Comparison of ENCODE assay signal across 8 cellular contexts in the genomic region with DNA sequence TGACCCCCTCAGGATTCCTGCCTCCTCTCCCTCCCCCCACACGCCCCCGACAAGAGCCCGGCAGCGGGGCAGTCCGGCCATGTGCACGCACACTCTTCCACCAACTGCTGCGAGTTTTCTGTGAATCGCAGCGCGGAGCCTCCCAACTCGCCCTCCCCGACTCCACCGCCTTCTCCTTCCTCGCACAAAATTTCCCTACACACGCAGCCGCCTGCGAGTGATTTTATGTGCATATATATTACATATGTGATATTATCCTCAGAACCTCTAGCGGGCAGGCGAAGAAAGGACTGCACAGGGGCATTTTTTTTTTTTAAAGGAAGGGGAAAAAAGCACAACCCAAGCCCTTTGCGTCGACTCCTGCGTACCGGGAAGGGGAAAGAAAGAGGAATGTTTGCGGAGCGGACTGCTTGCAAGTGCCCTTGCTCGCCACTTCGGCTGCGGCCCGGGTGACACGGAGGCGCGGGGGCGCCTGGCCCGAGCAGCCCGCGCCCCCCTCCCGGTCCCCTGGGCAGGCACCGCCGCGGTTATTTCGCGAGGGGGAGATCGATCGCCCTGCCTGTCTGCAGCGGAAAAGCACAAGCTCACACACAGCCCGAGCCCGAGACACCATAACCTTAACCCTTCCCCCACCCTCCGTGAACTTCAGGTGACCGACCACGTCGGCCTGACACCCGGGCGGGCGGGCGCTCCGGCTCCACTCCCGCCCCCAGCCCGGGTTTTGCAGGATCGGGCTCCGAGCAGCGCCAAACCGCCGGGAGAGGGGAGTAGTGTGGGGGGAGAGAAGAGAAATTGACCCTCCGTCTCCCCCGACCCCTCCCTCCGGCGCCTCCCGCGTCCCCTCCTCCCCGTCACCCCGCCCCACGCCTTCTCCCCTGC. TPM values are rescaled to one million over a fixed set of nuclear protein-coding genes. Genes with fewer than 3 reads are reported as not detected.
DNase-seq lines count a peak whose midpoint lies in the region; ATAC-seq lines count a peak whose summit lies in the region.

No MANE protein-coding gene starts in this region.

- H4K8ac ChIP-seq in mesenchymal stem cell (ENCODE audit: low read length), result peak overlapping the region; percentile 85

- H3K23ac ChIP-seq in mesenchymal stem cell (ENCODE audit: low read length in 2 of 2), result peak overlapping the region in 1 of 2 experiments; percentile 93

- H2BK5ac ChIP-seq in mesenchymal stem cell (ENCODE audit: low read depth, low read length, poor library complexity, severe bottlenecking), result peak overlapping the region; percentile 82

- peak; percentile 45 for ATAC-seq in GM18520 (IDR thresholded peaks at IDR 0.05; ENCODE audit: unreplicated experiment)
- ATAC-seq in HG03064 (IDR thresholded peaks at IDR 0.05; ENCODE audit: low read depth, unreplicated experiment), result peak; percentile 33
- peak; percentile 64 for ATAC-seq in effector memory CD8-positive, alpha-beta T cell (replicated peaks)

- H2BK120ac ChIP-seq in mesenchymal stem cell (ENCODE audit: low read depth, low read length), result peak overlapping the region; percentile 98

- peaks cover 28 to 47% of the 10 kb centered on the region in 2 donors for H3K4me1 Mint-ChIP-seq in effector memory CD8-positive, alpha-beta T cell (ENCODE audit: low read depth in 2 of 2)

- no peaks in the 10 kb centered on the region for H3K9me3 Mint-ChIP-seq in effector memory CD8-positive, alpha-beta T cell

- H3K27ac Mint-ChIP-seq in effector memory CD8-positive, alpha-beta T cell, result peak overlapping the region; percentile 94 to 96

- H3K36me3 ChIP-seq in mesenchymal stem cell (ENCODE audit: control insufficient read depth in 1 of 2, insufficient read depth in 2 of 2, low read depth in 1 of 2, low read length in 2 of 2), result no peaks in the 10 kb centered on the region

- H4K91ac ChIP-seq in mesenchymal stem cell (ENCODE audit: low read length), result peak overlapping the region; percentile 89

- peaks cover 3% of the 10 kb centered on the region for H3K4me1 ChIP-seq in mesenchymal stem cell (ENCODE audit: control insufficient read depth, insufficient read depth, low read depth, low read length)

- no peaks in the 10 kb centered on the region for H3K27me3 ChIP-seq in mesenchymal stem cell (ENCODE audit: control insufficient read depth in 1 of 2, insufficient read depth in 1 of 2, low read length in 2 of 2)

- H2BK12ac ChIP-seq in mesenchymal stem cell (ENCODE audit: low read length in 2 of 2), result peak overlapping the region in 1 of 2 experiments; percentile 66

- no peaks in the 10 kb centered on the region for H3K27me3 Mint-ChIP-seq in effector memory CD8-positive, alpha-beta T cell

- 0% methylated on average over 16 of the region's 72 CpGs for WGBS in mesenchymal stem cell

- no peaks in the 10 kb centered on the region for H3K9me3 ChIP-seq in mesenchymal stem cell (ENCODE audit: control insufficient read depth, low read length)

- peak overlapping the region; percentile 26 for H2AK5ac ChIP-seq in mesenchymal stem cell (ENCODE audit: low read length, severe bottlenecking)

- peak overlapping the region; percentile 89 for H2BK15ac ChIP-seq in mesenchymal stem cell (ENCODE audit: low read depth, poor library complexity, severe bottlenecking)

- H2AFZ ChIP-seq in mesenchymal stem cell (ENCODE audit: low read depth, low read length), result no peak overlapping the region

- peak overlapping the region; percentile 81 to 94 for H3K4ac ChIP-seq in mesenchymal stem cell (ENCODE audit: low read depth in 1 of 2, low read length in 2 of 2)

- DNase-seq in AG08396 (ENCODE audit: low spot score) (peak; percentile 74), NCI-H446 (lab: John Stamatoyannopoulos, UW) (peak; percentile 48 to 66), mesenchymal stem cell (peak; percentile 85)
- peak; percentile 26 to 44 for DNase-seq in activated CD8-positive, alpha-beta memory T cell treated with anti-CD3 and anti-CD28 coated beads for 1 hour (ENCODE audit: extremely low read depth in 1 of 2, low read depth in 1 of 2)
- DNase-seq in effector memory CD8-positive, alpha-beta T cell, result peak; percentile 61 to 66 (median 62)
- peak; percentile 20 for DNase-seq in stimulated activated CD8-positive, alpha-beta memory T cell treated with anti-CD3 and anti-CD28 coated beads, Interleukin-15, amount 100 ng/mL, for 24 hours (ENCODE audit: low read depth)

- H3K9ac ChIP-seq in mesenchymal stem cell (ENCODE audit: low read length), result peak overlapping the region; percentile 91

- peak overlapping the region; percentile 94 to 99 for H3K4me3 Mint-ChIP-seq in effector memory CD8-positive, alpha-beta T cell

- H3K27ac ChIP-seq in mesenchymal stem cell (ENCODE audit: low read length, poor library complexity, severe bottlenecking), result peak overlapping the region; percentile 93

- H3K79me1 ChIP-seq in mesenchymal stem cell (replicated peaks; ENCODE audit: low read length, poor library complexity, severe bottlenecking), result peaks cover 5% of the 10 kb centered on the region

- peak overlapping the region in 1 of 2 experiments; percentile 98 for H3K14ac ChIP-seq in mesenchymal stem cell (ENCODE audit: low read length in 2 of 2)

- H3K4me3 ChIP-seq in mesenchymal stem cell (ENCODE audit: insufficient read depth in 1 of 2, low read depth in 1 of 2, low read length in 2 of 2), result peak overlapping the region; percentile 77 to 85

- peaks cover 36% of the 10 kb centered on the region for H3K36me3 Mint-ChIP-seq in effector memory CD8-positive, alpha-beta T cell (ENCODE audit: insufficient read depth)

- peak overlapping the region; percentile 96 to 98 for H3K18ac ChIP-seq in mesenchymal stem cell (ENCODE audit: low read depth in 1 of 2, low read length in 2 of 2)

- H3K4me2 ChIP-seq in mesenchymal stem cell (ENCODE audit: low read length, poor library complexity, severe bottlenecking), result peak overlapping the region; percentile 87

RNA-seq across cellular contexts. Expression of a gene that starts 2.2 kb away (rescaled TPM):
- polyA plus RNA-seq in mesenchymal stem cell (2013, experiment 1 of 2), result 9.0 TPM
- polyA plus RNA-seq in mesenchymal stem cell (2013, experiment 2 of 2), result 7.6 TPM

Comparison
In these comparisons a context has a peak if more than half of its experiments do, and no peak if none do; other contexts are left out.
1. Peak in every context shown above with its lines: DNase-seq, ATAC-seq, H3K4me3 ChIP-seq and H3K27ac ChIP-seq.
2. DNase-seq: peak in every context shown above with its lines; median percentile 85 in mesenchymal stem cell; 74 in AG08396; 62 in effector memory CD8-positive, alpha-beta T cell; 57 in NCI-H446; 35 in activated CD8-positive, alpha-beta memory T cell treated with anti-CD3 and anti-CD28 coated beads for 1 hour; 20 in stimulated activated CD8-positive, alpha-beta memory T cell treated with anti-CD3 and anti-CD28 coated beads, Interleukin-15, amount 100 ng/mL, for 24 hours.